22 cellular contexts compared by ENCODE assay signal in genomic region chr7:40572810-40573470, GRCh38.
DNase-seq lines count a peak whose midpoint lies in the region; ATAC-seq, FAIRE-seq and TF ChIP-seq lines count a peak whose summit lies in the region.
"Had no signal": no experiment of that assay in that cellular context is flagged by ENCODE, and none has a peak within 500 bp of the region (broad histone marks: within the 10 kb centered on the region; RNA-seq: fewer than 3 reads in every experiment).

No MANE protein-coding gene starts in this region.

- H3K79me1 ChIP-seq in H9 (ENCODE audit: insufficient read depth, low read depth, low read length, poor library complexity, severe bottlenecking), result no peaks in the 10 kb centered on the region

- POLR2A ChIA-PET in MCF 10A (lab: Yijun Ruan, JAX) (interaction anchor here (0.6 kb wide), 1 partner anchor 364 kb away, joined by 6 read pairs; no protein-coding TSS in a partner anchor), K562 (lab: Yijun Ruan, JAX) (no interaction called here)

- no peak overlapping the region for H3K4me3 ChIP-seq in mammary epithelial cell (replicated peaks in 1 of 3; ENCODE audit: insufficient read depth in 1 of 3, low read depth in 2 of 3, low read length in 3 of 3)
- H3K4me3 ChIP-seq in K562, result no peak overlapping the region
- H3K4me3 ChIP-seq: sigmoid colon had no signal

- no peak overlapping the region for H2BK15ac ChIP-seq in H9 (ENCODE audit: low read depth, low read length)

- H3K36me3 ChIP-seq in mammary epithelial cell (ENCODE audit: insufficient read depth, low read length) (no peaks in the 10 kb centered on the region), K562 (ENCODE audit: control insufficient read depth, insufficient read depth, low read length) (no peaks in the 10 kb centered on the region)
- H3K36me3 ChIP-seq: sigmoid colon had no signal

- TF ChIP-seq CTCF in MCF 10A (IDR thresholded peaks at IDR 0.05; ENCODE audit: unreplicated experiment) (no peak), mammary epithelial cell (conservative IDR thresholded peaks at IDR 0.05 in 1 of 2, IDR thresholded peaks at IDR 0.05 in 1 of 2; ENCODE audit: extremely low read depth in 1 of 2, insufficient read depth in 1 of 2, low read depth in 1 of 2, low read length in 2 of 2) (no peak), K562 (IDR thresholded peaks at IDR 0.05 in 2 of 3, conservative IDR thresholded peaks at IDR 0.05 in 1 of 3; ENCODE audit: insufficient read depth in 2 of 3, low read depth in 1 of 3, low read length in 3 of 3) (no peak), H9 (conservative IDR thresholded peaks at IDR 0.05) (no peak)

- in situ Hi-C loops in mammary epithelial cell (cut with MboI; ENCODE audit: low sequenced_read_pairs in 2 of 2) (no loop called here), K562 (cut with MboI) (no loop called here)

- H3K56ac ChIP-seq in H9 (ENCODE audit: insufficient read length, low read depth, low read length), result no peak overlapping the region

- H4K5ac ChIP-seq in H9 (ENCODE audit: insufficient read length, low read depth, low read length), result no peak overlapping the region

- H3K14ac ChIP-seq in H9 (ENCODE audit: insufficient read depth, low read length), result no peak overlapping the region

- no peak overlapping the region for H3K18ac ChIP-seq in H9 (ENCODE audit: insufficient read length, low read depth, low read length)

- H3K4me1 ChIP-seq in mammary epithelial cell (ENCODE audit: insufficient read depth, low read length), result peaks cover 12% of the 10 kb centered on the region
- no peaks in the 10 kb centered on the region for H3K4me1 ChIP-seq in K562 (replicated peaks in 1 of 2; ENCODE audit: control insufficient read depth in 2 of 2, insufficient read depth in 2 of 2, low read length in 2 of 2)
- H3K4me1 ChIP-seq in H9 (ENCODE audit: insufficient read depth, low read length), result peaks cover 7% of the 10 kb centered on the region
- H3K4me1 ChIP-seq: foreskin keratinocyte had no signal

- WGBS in mammary epithelial cell (ENCODE audit: low coverage, missing lambda C conversion rate), result 75% methylated on average over 8 of the region's 8 CpGs
- WGBS in K562 (ENCODE audit: insufficient coverage, low coverage, missing lambda C conversion rate), result 3% methylated on average over 8 of the region's 8 CpGs
- no CpG with 5 or more reads among the region's 8 CpGs for WGBS in H9 (ENCODE audit: extremely low coverage, insufficient read length, low lambda C conversion rate)

- no peak overlapping the region for H3K23ac ChIP-seq in H9 (ENCODE audit: insufficient read length, low read depth, low read length)

- H3K4me2 ChIP-seq in mammary epithelial cell (ENCODE audit: insufficient read depth, low read depth, low read length), result no peak overlapping the region
- H3K4me2 ChIP-seq in K562 (ENCODE audit: insufficient read depth, low read length), result no peak overlapping the region
- no peak overlapping the region for H3K4me2 ChIP-seq in H9 (ENCODE audit: insufficient read depth, insufficient read length, low read length)

- no peak overlapping the region for H3K9ac ChIP-seq in mammary epithelial cell (ENCODE audit: insufficient read depth, low read length)
- no peak overlapping the region for H3K9ac ChIP-seq in K562 (ENCODE audit: insufficient read depth in 1 of 2, low read depth in 2 of 2, low read length in 2 of 2)
- H3K9ac ChIP-seq in H9 (ENCODE audit: extremely low read depth, insufficient read length, low read length), result no peak overlapping the region

- H3K27me3 Mint-ChIP-seq in MCF 10A (ENCODE audit: insufficient read depth, unreplicated experiment) (no peaks in the 10 kb centered on the region), H9 (ENCODE audit: low read depth) (no peaks in the 10 kb centered on the region)

- no peak overlapping the region for H2AK5ac ChIP-seq in H9 (ENCODE audit: insufficient read length, low read length)

- ATAC-seq in K562, result no peak
- no peak for ATAC-seq in GM18861 (IDR thresholded peaks at IDR 0.05; ENCODE audit: unreplicated experiment)
- ATAC-seq: foreskin keratinocyte, left cardiac atrium had no signal

- CTCF ChIA-PET in MCF 10A (lab: Yijun Ruan, JAX) (interaction anchor here (0.5 to 1.4 kb wide), 2 partner anchors 12 to 1138 kb away, joined by 3 to 4 read pairs; no protein-coding TSS in a partner anchor), mammary epithelial cell (lab: Charles Lee; ENCODE audit: low non-redundant PET) (no interaction called here), K562 (lab: Yijun Ruan, JAX; ENCODE audit: low intra/inter-chr PET ratio) (no interaction called here)

- dilution Hi-C loops in mammary epithelial cell (cut with HindIII; ENCODE audit: low sequenced_read_pairs), result no loop called here

- BruUV-seq in MCF 10A (replicated peaks; lab: Mats Ljungman, UMichigan) (no TSS peak), mammary epithelial cell (replicated peaks; lab: Mats Ljungman, UMichigan) (no TSS peak), K562 (replicated peaks; lab: Mats Ljungman, UMichigan) (no TSS peak)

- intact Hi-C loops in MCF 10A (cut with micrococcal nuclease) (no loop called here), mammary epithelial cell (cut with micrococcal nuclease) (no loop called here), K562 (cut with micrococcal nuclease) (no loop called here)

- H3K36me3 Mint-ChIP-seq in MCF 10A (ENCODE audit: insufficient read depth, unreplicated experiment) (no peaks in the 10 kb centered on the region), H9 (ENCODE audit: insufficient read depth in 1 of 3, low read depth in 3 of 3) (no peaks in the 10 kb centered on the region)

- peak; percentile 21 for DNase-seq in MCF 10A (ENCODE audit: unreplicated experiment)
- DNase-seq in mammary epithelial cell, result no peak
- no peak for DNase-seq in K562 (ENCODE audit: extremely low read depth in 1 of 4, low spot score in 3 of 4)
- DNase-seq in left kidney (ENCODE audit: low read depth, low spot score), result peak; percentile 9
- DNase-seq in H9, result no peak
- DNase-seq in NOMO-1 treated with DMSO at 0.1 percent for 48 hours (lab: John Stamatoyannopoulos, UW; ENCODE audit: unreplicated experiment), result no peak
- no peak for DNase-seq in putamen (ENCODE audit: low spot score)
- DNase-seq: activated CD4-positive, alpha-beta T cell treated with anti-CD3 and anti-CD28 coated beads, Interleukin-2, amount 50 U/mL, for 4 hours; activated gamma-delta T cell treated with Interleukin-2 at 50 U/mL for 16 hours; DMS 273 treated with DMSO at 0.1 percent for 48 hours; foreskin keratinocyte; left cardiac atrium; NCI-H187 treated with DMSO at 0.1 percent for 48 hours; NCI-H446; sigmoid colon; stimulated activated CD4-positive, alpha-beta T cell treated with anti-CD3 and anti-CD28 coated beads, Interleukin-4, amount 100 ng/mL, for 1 hour; SW 1271 had no signal

- H4K8ac ChIP-seq in H9 (replicated peaks; ENCODE audit: insufficient read length, low read depth, low read length), result no peak overlapping the region

- H3K79me2 ChIP-seq in mammary epithelial cell (ENCODE audit: insufficient read depth, low read length), result no peaks in the 10 kb centered on the region
- H3K79me2 ChIP-seq in K562 (ENCODE audit: control insufficient read depth, insufficient read depth, low read length), result no peaks in the 10 kb centered on the region
- H3K79me2 ChIP-seq in H9 (ENCODE audit: insufficient read depth, low read length), result no peaks in the 10 kb centered on the region

- no peak overlapping the region for H2BK20ac ChIP-seq in H9 (ENCODE audit: low read depth, low read length, poor library complexity, severe bottlenecking)

- no peak overlapping the region for H3K27ac Mint-ChIP-seq in MCF 10A (ENCODE audit: low read depth, unreplicated experiment)
- H3K27ac Mint-ChIP-seq in H9, result peak overlapping the region in 1 of 3 experiments; percentile 29; a peak in 1 of 7 replicates

- H3K27ac ChIP-seq in mammary epithelial cell (ENCODE audit: insufficient read depth, low read depth, low read length), result no peak overlapping the region
- no peak overlapping the region for H3K27ac ChIP-seq in K562 (ENCODE audit: extremely low read depth, low read depth, low read length)
- H3K27ac ChIP-seq in H9 (ENCODE audit: insufficient read length, low read depth, low read length), result no peak overlapping the region
- H3K27ac ChIP-seq: 22Rv1, C4-2B, foreskin keratinocyte, RWPE1 had no signal

- H3K9me3 Mint-ChIP-seq in MCF 10A (ENCODE audit: unreplicated experiment) (no peaks in the 10 kb centered on the region), H9 (no peaks in the 10 kb centered on the region)

- H3K4ac ChIP-seq in H9 (ENCODE audit: low read depth, low read length), result no peak overlapping the region

- H2BK12ac ChIP-seq in H9 (ENCODE audit: insufficient read length, low read depth, low read length), result no peak overlapping the region

- H4K91ac ChIP-seq in H9 (ENCODE audit: insufficient read length, low read depth, low read length), result no peak overlapping the region

- TF ChIP-seq POLR2A in K562 (conservative IDR thresholded peaks at IDR 0.05), result no peak

- H3K4me1 Mint-ChIP-seq in MCF 10A (ENCODE audit: insufficient read depth, unreplicated experiment) (peaks cover 13% of the 10 kb centered on the region), H9 (peaks cover 27 to 29% of the 10 kb centered on the region in 2 experiments)

- no peak for FAIRE-seq in K562 (lab: Jason Lieb, UNC)
- FAIRE-seq: colon had no signal

- no peak overlapping the region for H2BK5ac ChIP-seq in H9 (ENCODE audit: insufficient read length, low read length)

- TF ChIP-seq EP300 in K562 (IDR thresholded peaks at IDR 0.05; ENCODE audit: low read length), result no peak

- TF ChIP-seq RAD21 in K562 (CRISPR knock-in tag; conservative IDR thresholded peaks at IDR 0.05 in 1 of 2, IDR thresholded peaks at IDR 0.05 in 1 of 2), result no peak

- H3K27me3 ChIP-seq in mammary epithelial cell (ENCODE audit: insufficient read depth, low read length) (no peaks in the 10 kb centered on the region), K562 (ENCODE audit: control insufficient read depth in 2 of 2, insufficient read depth in 2 of 2, low read length in 2 of 2) (no peaks in the 10 kb centered on the region), H9 (ENCODE audit: insufficient read depth, low read length) (no peaks in the 10 kb centered on the region)
- H3K27me3 ChIP-seq: foreskin keratinocyte, sigmoid colon had no signal

- H4K20me1 ChIP-seq in mammary epithelial cell (ENCODE audit: insufficient read depth, low read length) (no peaks in the 10 kb centered on the region), K562 (replicated peaks; ENCODE audit: control insufficient read depth, insufficient read depth, low read length) (no peaks in the 10 kb centered on the region), H9 (ENCODE audit: control insufficient read depth, insufficient read depth, insufficient read length) (no peaks in the 10 kb centered on the region)

- H2AFZ ChIP-seq in mammary epithelial cell (ENCODE audit: low read depth, low read length), result no peak overlapping the region
- no peak overlapping the region for H2AFZ ChIP-seq in K562 (ENCODE audit: low read depth, low read length)
- no peak overlapping the region for H2AFZ ChIP-seq in H9 (ENCODE audit: low read length)

- H3K9me3 ChIP-seq in mammary epithelial cell (replicated peaks; ENCODE audit: insufficient read depth, low read length) (no peaks in the 10 kb centered on the region), K562 (replicated peaks; ENCODE audit: control insufficient read depth, insufficient read depth, low read depth, low read length) (no peaks in the 10 kb centered on the region), H9 (ENCODE audit: control insufficient read depth, low read depth, low read length) (no peaks in the 10 kb centered on the region)
- H3K9me3 ChIP-seq: sigmoid colon had no signal

- H3T11ph ChIP-seq in H9 (ENCODE audit: low read length), result no peak overlapping the region

- H3K9me1 ChIP-seq in K562 (ENCODE audit: control insufficient read depth, insufficient read depth, low read length), result no peaks in the 10 kb centered on the region

- H3K4me3 Mint-ChIP-seq in MCF 10A (ENCODE audit: unreplicated experiment) (no peak overlapping the region), H9 (no peak overlapping the region)

- no peak overlapping the region for H2BK120ac ChIP-seq in H9 (ENCODE audit: low read depth, low read length, poor library complexity, severe bottlenecking)

- H3K23me2 ChIP-seq in H9 (ENCODE audit: insufficient read length, low read depth, low read length, poor library complexity, severe bottlenecking), result no peaks in the 10 kb centered on the region

Comparison
In these comparisons a context has a peak if more than half of its experiments do, and no peak if none do; other contexts are left out.
1. DNase-seq: peak in MCF 10A (single experiment) and left kidney (single experiment); none in mammary epithelial cell (single experiment), K562 (0 of 4), H9 (single experiment), NOMO-1 treated with DMSO at 0.1 percent for 48 hours (single experiment) and putamen (single experiment).